Comparison of ENCODE assay signal across 28 cellular contexts in genomic region chr4:97477974-97478373, GRCh38.
"Had no signal": no experiment of that assay in that cellular context is flagged by ENCODE, and none has a peak within 500 bp of the region (broad histone marks: within the 10 kb centered on the region; RNA-seq: fewer than 3 reads in every experiment).

No MANE protein-coding gene starts in this region.

- H3K27me3 ChIP-seq: neural progenitor cell, ovary, spleen, suprapubic skin, testis, tibial artery, transverse colon, upper lobe of right lung, uterus had no signal

- H3K9me3 ChIP-seq: ovary, psoas muscle, suprapubic skin, testis, tibial artery, transverse colon, upper lobe of right lung, uterus had no signal

- DNase-seq: natural killer cell; occipital lobe; ovary; posterior cingulate gyrus; psoas muscle; right cardiac atrium; spleen; stimulated activated CD4-positive, alpha-beta T cell treated with anti-CD3 and anti-CD28 coated beads, Interleukin-12 subunit alpha, Interleukin-12 subunit beta, amount 100 ng/mL, for 4 hours; stimulated activated CD4-positive, alpha-beta T cell treated with anti-CD3 and anti-CD28 coated beads, Interleukin-1b, Interleukin-23, amount 100 ng/mL, for 48 hours; stimulated activated CD4-positive, alpha-beta T cell treated with anti-CD3 and anti-CD28 coated beads, Interleukin-4, amount 100 ng/mL, for 1 hour; stimulated activated CD4-positive, alpha-beta T cell treated with anti-CD3 and anti-CD28 coated beads, Interleukin-4, amount 100 ng/mL, for 4 hours; stimulated activated CD8-positive, alpha-beta memory T cell treated with anti-CD3 and anti-CD28 coated beads, Interleukin-4, amount 100 ng/mL, for 48 hours; stimulated activated naive CD4-positive, alpha-beta T cell; stimulated activated naive CD8-positive, alpha-beta T cell treated with anti-CD3 and anti-CD28 coated beads, Interleukin-15, amount 100 ng/mL, for 72 hours; stimulated activated naive CD8-positive, alpha-beta T cell treated with anti-CD3 and anti-CD28 coated beads, Interleukin-15, Interleukin-2, amounts not matched to agents 100 U/mL and 50 U/mL, for 24 hours; substantia nigra; testis; tibial artery; transverse colon; upper lobe of right lung; uterus had no signal

- ATAC-seq: natural killer cell; psoas muscle; right cardiac atrium; sciatic nerve; stimulated activated memory B cell treated with anti-CD40 and anti-IgM and Interleukin-4, amounts not matched to agents 10 μg/mL and 1 μg/mL and 100 μg/mL, for 72 hours; stimulated activated naive CD8-positive, alpha-beta T cell treated with anti-CD3 and anti-CD28 coated beads, Interleukin-15, amount 100 ng/mL, for 72 hours; stimulated activated naive CD8-positive, alpha-beta T cell treated with anti-CD3 and anti-CD28 coated beads, Interleukin-15, Interleukin-2, amounts not matched to agents 100 U/mL and 50 U/mL, for 24 hours; upper lobe of right lung had no signal

- H3K4me3 ChIP-seq: neural progenitor cell, ovary, psoas muscle, skin epidermis, smooth muscle cell, spleen, suprapubic skin, testis, tibial artery, transverse colon, upper lobe of right lung, uterus had no signal

- H3K27ac ChIP-seq: neural progenitor cell, ovary, parathyroid adenoma, psoas muscle, skin epidermis, spleen, suprapubic skin, testis, tibial artery, transverse colon, upper lobe of right lung, uterus had no signal

- H3K36me3 ChIP-seq: neural progenitor cell, ovary, spleen, suprapubic skin, tibial artery, transverse colon, upper lobe of right lung, uterus had no signal

- H3K4me1 ChIP-seq: neural progenitor cell, parathyroid adenoma, psoas muscle, spleen, suprapubic skin, testis, tibial artery, transverse colon, upper lobe of right lung, uterus had no signal
